21 cellular contexts compared by ENCODE assay signal in the genomic region with DNA sequence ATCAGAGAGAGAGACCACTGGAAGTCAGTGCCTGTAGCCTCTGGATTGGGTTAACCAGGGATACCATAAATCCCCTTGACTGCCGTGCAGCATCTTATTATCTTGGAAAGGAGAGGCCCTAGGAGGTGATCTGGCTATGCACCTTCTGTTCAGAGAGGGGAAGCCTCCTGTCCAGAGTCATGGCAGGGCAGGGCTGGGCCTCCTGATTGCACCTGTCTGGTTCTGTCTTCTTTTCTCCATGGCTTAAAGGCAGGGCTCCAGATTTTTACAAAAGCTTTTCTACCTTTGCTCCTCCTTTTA.
DNase-seq lines count a peak whose midpoint lies in the region; ATAC-seq and TF ChIP-seq lines count a peak whose summit lies in the region.
"Had no signal": no experiment of that assay in that cellular context is flagged by ENCODE, and none has a peak within 500 bp of the region (broad histone marks: within the 10 kb centered on the region; RNA-seq: fewer than 3 reads in every experiment).

No MANE protein-coding gene starts in this region.

- TF ChIP-seq CTCF in GM13977 (IDR thresholded peaks at IDR 0.05; ENCODE audit: extremely low read depth, insufficient read depth, missing control alignments), result no peak

- peak; percentile 1 for DNase-seq in GM13977 (ENCODE audit: low spot score)
- peak; percentile 94 for DNase-seq in NCI-H82 (lab: John Stamatoyannopoulos, UW)
- DNase-seq in islet precursor cell, result peak; percentile 66
- DNase-seq in HuH-7.5 (ENCODE audit: low spot score), result no peak
- DNase-seq in SIG-M5 (lab: John Stamatoyannopoulos, UW), result no peak
- DNase-seq: C1 segment of cervical spinal cord; CD4-positive, alpha-beta memory T cell; COR-L47; DMS153; DND-41; GOT3; HCEC 1CT; Karpas-422; NCI-H1092; NCI-H1417 treated with DMSO at 0.1 percent for 48 hours; NCI-H2081 treated with DMSO at 0.1 percent for 48 hours; SJCRH30; T-helper 17 cell had no signal

- ATAC-seq in GM21786 (IDR thresholded peaks at IDR 0.05; ENCODE audit: unreplicated experiment) (no peak), HG03469 (IDR thresholded peaks at IDR 0.05; ENCODE audit: unreplicated experiment) (no peak)
- ATAC-seq: SK-N-SH treated with all-trans-retinoic acid at 6 μM for 48 hours, T-helper 17 cell had no signal

- in situ Hi-C loops in GM13977 (cut with MboI; ENCODE audit: low pct_unique_long_range_greater_than_20kb, low sequenced_read_pairs, unreplicated experiment), result no loop called here

Comparison
In these comparisons a context has a peak if more than half of its experiments do, and no peak if none do; other contexts are left out.
1. DNase-seq: peak in GM13977 (single experiment), NCI-H82 (single experiment) and islet precursor cell (single experiment); none in HuH-7.5 (single experiment) and SIG-M5 (single experiment).